Comparison of ENCODE assay signal across 8 cellular contexts in genomic region chr20:47220161-47220582, GRCh38.
DNase-seq lines count a peak whose midpoint lies in the region; ATAC-seq, FAIRE-seq and TF ChIP-seq lines count a peak whose summit lies in the region.

No MANE protein-coding gene starts in this region.

- FAIRE-seq in keratinocyte (lab: Jason Lieb, UNC) = no peak

- dilution Hi-C loops in keratinocyte (cut with MboI; ENCODE audit: extremely low pct_ligation_motif_present, low sequenced_read_pairs) = no loop called here

- peaks cover 14% of the 10 kb centered on the region for H3K79me2 ChIP-seq in keratinocyte (ENCODE audit: control insufficient read depth, insufficient read depth, low read length)

- H3K9me1 ChIP-seq in keratinocyte (ENCODE audit: control insufficient read depth, extremely low read depth, insufficient read depth, low read length) = no peaks in the 10 kb centered on the region

- H3K4me3 ChIP-seq in GM12864 (ENCODE audit: low read depth, low read length) (no peak overlapping the region), Panc1 (ENCODE audit: low read depth in 2 of 2, low read length in 2 of 2) (no peak overlapping the region), keratinocyte (ENCODE audit: control insufficient read depth in 2 of 3, extremely low read depth in 1 of 3, insufficient read depth in 2 of 3, low read depth in 1 of 3, low read length in 3 of 3) (no peak overlapping the region)

- no peaks in the 10 kb centered on the region for H3K9me3 ChIP-seq in Panc1 (ENCODE audit: control insufficient read depth, insufficient read depth, low read depth, low read length)
- H3K9me3 ChIP-seq in keratinocyte (ENCODE audit: control insufficient read depth, low read depth, low read length) = no peaks in the 10 kb centered on the region

- ATAC-seq in Panc1 (peak; percentile 71; the same call in 1 of the 2 replicates), GM19328 (IDR thresholded peaks at IDR 0.05; ENCODE audit: unreplicated experiment) (no peak)

- POLR2A ChIA-PET in Panc1 (lab: Charles Lee) = no interaction called here

- TF ChIP-seq CTCF in 22Rv1 (IDR thresholded peaks at IDR 0.05) (peak; percentile 86), GM12864 (IDR thresholded peaks at IDR 0.05; ENCODE audit: low read depth, low read length, missing control alignments) (peak; percentile 68), Panc1 (IDR thresholded peaks at IDR 0.05) (peak; percentile 87), keratinocyte (optimal IDR thresholded peaks at IDR 0.05 in 1 of 3, IDR thresholded peaks at IDR 0.05 in 1 of 3, conservative IDR thresholded peaks at IDR 0.05 in 1 of 3; ENCODE audit: extremely low read depth in 1 of 3, insufficient read depth in 2 of 3, low read length in 3 of 3) (peak; percentile 56 to 65 (median 65))

- no peak overlapping the region for H3K4me2 ChIP-seq in keratinocyte (ENCODE audit: control insufficient read depth, extremely low read depth, insufficient read depth, low read depth, low read length)

- intact Hi-C loops in Panc1 (cut with micrococcal nuclease; ENCODE audit: unreplicated experiment) = no loop called here

- no TSS peak for BruUV-seq in Panc1 (replicated peaks; lab: Mats Ljungman, UMichigan)

- in situ Hi-C loops in Panc1 (cut with HindIII; ENCODE audit: low pct_unique_long_range_greater_than_20kb, low sequenced_read_pairs) = no loop called here

- CTCF ChIA-PET in Panc1 (lab: Charles Lee) = interaction anchor here (1.3 kb wide), 1 partner anchor 164 kb away, joined by 4 read pairs; no protein-coding TSS in a partner anchor

- H3K4me1 ChIP-seq in Panc1 (ENCODE audit: control insufficient read depth, insufficient read depth, low read length) (no peaks in the 10 kb centered on the region), keratinocyte (ENCODE audit: control insufficient read depth, extremely low read depth, insufficient read depth, low read length) (no peaks in the 10 kb centered on the region)

- DNase-seq in GM12864 (ENCODE audit: low read depth) = no peak
- no peak for DNase-seq in Panc1 (ENCODE audit: low read depth, low spot score)
- DNase-seq in activated naive CD4-positive, alpha-beta T cell (lab: John Stamatoyannopoulos, UW) = peak; percentile 9 to 41 (median 16)
- no peak for DNase-seq in keratinocyte (ENCODE audit: low read depth, low spot score)
- peak; percentile 14 to 15 for DNase-seq in stimulated activated CD8-positive, alpha-beta memory T cell treated with anti-CD3 and anti-CD28 coated beads, Interleukin-2, amount 100 ng/mL, for 1 hour (ENCODE audit: low read depth in 2 of 2)
- no peak for DNase-seq in NCI-H446 treated with DMSO at 0.1 percent for 48 hours (lab: John Stamatoyannopoulos, UW)

- no peak overlapping the region for H2AFZ ChIP-seq in keratinocyte (ENCODE audit: control insufficient read depth, low read length)

- peaks cover 4% of the 10 kb centered on the region for H4K20me1 ChIP-seq in keratinocyte (ENCODE audit: control insufficient read depth, extremely low read depth, insufficient read depth, low read length)

- no peak overlapping the region for H3K9ac ChIP-seq in keratinocyte (ENCODE audit: control insufficient read depth, extremely low read depth, insufficient read depth, low read length)

- H3K27me3 ChIP-seq in Panc1 (ENCODE audit: control insufficient read depth, insufficient read depth, low read length) = no peaks in the 10 kb centered on the region
- H3K27me3 ChIP-seq in keratinocyte (ENCODE audit: control insufficient read depth, extremely low read depth, insufficient read depth, low read length) = no peaks in the 10 kb centered on the region

- peaks cover 9% of the 10 kb centered on the region for H3K36me3 ChIP-seq in Panc1 (ENCODE audit: control insufficient read depth, insufficient read depth, low read length)
- H3K36me3 ChIP-seq in keratinocyte (ENCODE audit: control insufficient read depth in 2 of 2, extremely low read depth in 1 of 2, insufficient read depth in 2 of 2, low read length in 2 of 2) = peaks cover 38 to 47% of the 10 kb centered on the region in 2 experiments

- H3K27ac ChIP-seq in 22Rv1 (no peak overlapping the region), Panc1 (ENCODE audit: low read length) (no peak overlapping the region), keratinocyte (ENCODE audit: control insufficient read depth, insufficient read depth, low read length) (no peak overlapping the region)

Comparison
In these comparisons a context has a peak if more than half of its experiments do, and no peak if none do; other contexts are left out.
1. DNase-seq: peak in activated naive CD4-positive, alpha-beta T cell (4 of 4) and stimulated activated CD8-positive, alpha-beta memory T cell treated with anti-CD3 and anti-CD28 coated beads, Interleukin-2, amount 100 ng/mL, for 1 hour (2 of 2); none in GM12864 (single experiment), Panc1 (single experiment), keratinocyte (single experiment) and NCI-H446 treated with DMSO at 0.1 percent for 48 hours (single experiment).
2. Peak in every context shown above with its lines, with median percentiles within 50 percentile points of each other: CTCF ChIP-seq.